In the genomic region with DNA sequence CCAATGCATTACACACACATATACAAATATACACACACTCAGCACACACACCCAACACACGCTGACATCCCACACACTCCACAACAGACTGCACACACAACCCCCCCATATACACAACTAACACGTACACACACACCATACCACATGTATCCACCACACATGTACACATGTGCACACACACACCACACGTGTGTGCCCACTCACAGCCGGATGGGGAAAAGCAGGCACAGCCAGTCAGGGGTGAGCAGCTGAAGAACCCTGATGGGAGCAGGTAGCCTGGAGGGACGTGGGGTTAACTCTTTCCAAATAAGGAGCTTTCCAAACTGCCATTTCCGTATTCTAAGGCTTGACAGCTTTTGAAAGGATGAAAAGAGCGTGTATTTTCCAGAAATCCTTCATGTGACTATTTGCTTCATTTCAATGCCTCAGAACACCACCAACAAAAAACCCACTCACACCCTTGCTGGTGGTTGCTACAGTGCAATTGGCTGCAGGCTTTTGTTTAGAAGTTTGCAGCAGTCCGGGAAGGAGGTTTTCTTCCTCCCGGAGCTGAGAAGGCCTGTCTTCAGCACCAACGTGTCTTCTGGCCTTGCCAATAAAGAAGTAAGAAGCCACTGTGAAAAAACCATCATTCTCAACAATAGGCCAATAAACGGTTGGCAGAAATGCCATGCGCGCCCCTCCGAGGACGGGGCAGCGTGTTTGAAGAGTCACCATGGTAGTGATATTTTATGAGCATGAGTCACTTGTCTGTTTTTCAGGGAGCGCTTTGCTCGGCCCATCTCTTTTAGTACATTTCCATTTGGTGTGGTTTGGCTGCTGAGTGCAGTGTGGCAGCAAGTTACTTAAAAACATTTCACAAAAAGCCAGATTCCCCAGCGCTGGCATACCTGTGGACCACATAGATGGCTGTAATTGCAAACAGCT, we compare ENCODE assay signal across 16 cellular contexts.
DNase-seq lines count a peak whose midpoint lies in the region; ATAC-seq and TF ChIP-seq lines count a peak whose summit lies in the region.
"Had no signal": no experiment of that assay in that cellular context is flagged by ENCODE, and none has a peak within 500 bp of the region (broad histone marks: within the 10 kb centered on the region; RNA-seq: fewer than 3 reads in every experiment).

No MANE protein-coding gene starts in this region.

- H3K4me1 ChIP-seq in hepatocyte (ENCODE audit: insufficient read depth), result no peaks in the 10 kb centered on the region

- no peak for ATAC-seq in activated naive CD4-positive, alpha-beta T cell treated with anti-CD3 and anti-CD28 coated beads, Interleukin-2, amount 50 U/mL, for 72 hours
- ATAC-seq: activated CD8-positive, alpha-beta T cell treated with anti-CD3 and anti-CD28 coated beads, Interleukin-2, amount 10 ng/mL, durations not matched to agents 7 days and 5 days; T-cell had no signal

- H3K9me3 Mint-ChIP-seq in activated naive CD4-positive, alpha-beta T cell treated with anti-CD3 and anti-CD28 coated beads, Interleukin-2, amount 50 U/mL, for 72 hours, result no peaks in the 10 kb centered on the region
- H3K9me3 Mint-ChIP-seq: mesothelial cell of epicardium had no signal

- H3K27ac ChIP-seq in hepatocyte, result peak overlapping the region; percentile 40
- H3K27ac ChIP-seq: KMS-11 had no signal

- no peaks in the 10 kb centered on the region for H3K36me3 Mint-ChIP-seq in activated naive CD4-positive, alpha-beta T cell treated with anti-CD3 and anti-CD28 coated beads, Interleukin-2, amount 50 U/mL, for 72 hours
- H3K36me3 Mint-ChIP-seq: activated naive CD8-positive, alpha-beta T cell; mesothelial cell of epicardium; T-cell had no signal

- TF ChIP-seq CTCF in hepatocyte (IDR thresholded peaks at IDR 0.05; ENCODE audit: poor library complexity), result no peak

- H4K20me1 ChIP-seq in hepatocyte (ENCODE audit: insufficient read depth, poor library complexity, severe bottlenecking), result no peaks in the 10 kb centered on the region

- H2AFZ ChIP-seq in hepatocyte, result no peak overlapping the region

- DNase-seq in A172 (ENCODE audit: low spot score) (peak; percentile 88), HT1080 (ENCODE audit: low read depth) (peak; percentile 89), amniotic stem cell (lab: John Stamatoyannopoulos, UW) (peak; percentile 27), hepatocyte (ENCODE audit: low spot score) (peak; percentile 32), NCI-H146 treated with DMSO at 0.1 percent for 48 hours (lab: John Stamatoyannopoulos, UW; ENCODE audit: unreplicated experiment) (no peak), NCI-H1092 (lab: John Stamatoyannopoulos, UW) (no peak), putamen (ENCODE audit: low spot score) (no peak)
- DNase-seq in activated naive CD4-positive, alpha-beta T cell treated with anti-CD3 and anti-CD28 coated beads, Interleukin-2, amount 50 U/mL, for 72 hours (ENCODE audit: low spot score in 2 of 2), result no peak
- DNase-seq: activated CD8-positive, alpha-beta T cell treated with anti-CD3 and anti-CD28 coated beads, Interleukin-2, amount 10 ng/mL, durations not matched to agents 7 days and 5 days; effector CD8-positive, alpha-beta T cell; NCI-H524; small intestine; T-cell had no signal

- H3K36me3 ChIP-seq in hepatocyte (replicated peaks; ENCODE audit: insufficient read depth, low read depth), result no peaks in the 10 kb centered on the region

- no peaks in the 10 kb centered on the region for H3K79me2 ChIP-seq in hepatocyte

- no peaks in the 10 kb centered on the region for H3K9me2 ChIP-seq in hepatocyte (replicated peaks; ENCODE audit: insufficient read depth)

- H3K27ac Mint-ChIP-seq in activated naive CD4-positive, alpha-beta T cell treated with anti-CD3 and anti-CD28 coated beads, Interleukin-2, amount 50 U/mL, for 72 hours, result peak overlapping the region in 1 of 2 donors; percentile 32
- H3K27ac Mint-ChIP-seq: activated CD8-positive, alpha-beta T cell treated with anti-CD3 and anti-CD28 coated beads, Interleukin-2, amount 10 ng/mL, durations not matched to agents 7 days and 5 days; activated naive CD8-positive, alpha-beta T cell; mesothelial cell of epicardium; T-cell had no signal

- H3K4me3 ChIP-seq in hepatocyte, result no peak overlapping the region

- H3K9me3 ChIP-seq in hepatocyte (ENCODE audit: low read depth), result no peaks in the 10 kb centered on the region

- WGBS in hepatocyte (ENCODE audit: low lambda C conversion rate, missing lambda C conversion rate), result 61% methylated on average over 19 of the region's 19 CpGs

- H3K4me2 ChIP-seq in hepatocyte, result peak overlapping the region; percentile 49
- H3K4me2 ChIP-seq: KMS-11 had no signal

- no peaks in the 10 kb centered on the region for H3K27me3 ChIP-seq in hepatocyte

Comparison
In these comparisons a context has a peak if more than half of its experiments do, and no peak if none do; other contexts are left out.
1. DNase-seq: peak in A172 (single experiment), HT1080 (single experiment), amniotic stem cell (single experiment) and hepatocyte (single experiment); none in NCI-H146 treated with DMSO at 0.1 percent for 48 hours (single experiment), NCI-H1092 (single experiment), putamen (single experiment) and activated naive CD4-positive, alpha-beta T cell treated with anti-CD3 and anti-CD28 coated beads, Interleukin-2, amount 50 U/mL, for 72 hours (0 of 2).